ENCODE assay signal across 21 cellular contexts in the genomic region with DNA sequence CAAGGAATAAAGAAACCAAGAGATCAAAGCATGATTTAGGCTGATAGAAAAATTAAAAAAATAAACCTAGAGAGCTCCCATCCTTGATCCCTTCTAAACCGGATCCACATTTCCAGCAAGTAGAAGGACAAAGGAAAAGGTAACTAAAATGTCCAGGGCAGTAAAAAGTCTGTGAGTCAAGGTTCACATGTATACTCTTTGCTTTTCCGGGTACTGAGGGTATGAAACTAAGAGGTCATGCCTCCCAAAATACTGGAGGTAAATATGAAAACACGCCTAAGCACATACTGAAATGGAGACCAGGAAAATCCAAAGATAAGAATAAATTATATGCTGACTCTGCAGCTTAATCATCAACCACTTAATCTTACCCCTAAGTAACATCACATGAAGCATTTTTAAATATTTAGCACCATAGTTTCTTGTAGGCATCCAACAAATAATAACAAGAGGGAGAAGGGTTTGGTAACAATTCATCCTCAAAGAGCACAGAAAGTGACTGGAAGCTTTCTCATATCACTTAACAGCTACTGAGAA.
"Had no signal": no experiment of that assay in that cellular context is flagged by ENCODE, and none has a peak within 500 bp of the region (broad histone marks: within the 10 kb centered on the region; RNA-seq: fewer than 3 reads in every experiment).

No MANE protein-coding gene starts in this region.

- DNase-seq: colonic mucosa; effector CD4-positive, alpha-beta T cell; foreskin keratinocyte; immature natural killer cell; kidney; left cardiac atrium; left ventricle myocardium superior; naive thymus-derived CD4-positive, alpha-beta T cell; ovary; small intestine; stimulated activated CD4-positive, alpha-beta T cell treated with anti-CD3 and anti-CD28 coated beads, Interleukin-2, amount 100 ng/mL, for 48 hours; stimulated activated CD8-positive, alpha-beta memory T cell treated with anti-CD3 and anti-CD28 coated beads, Interleukin-4, amount 100 ng/mL, for 48 hours; stimulated activated naive CD8-positive, alpha-beta T cell treated with anti-CD3 and anti-CD28 coated beads, Interleukin-15, Interleukin-2, amounts not matched to agents 100 U/mL and 50 U/mL, for 24 hours; tibial artery; upper lobe of left lung; uterus had no signal

- H3K36me3 ChIP-seq: colonic mucosa, neural progenitor cell, ovary, right atrium auricular region, tibial artery, upper lobe of left lung, uterus had no signal

- H3K4me3 ChIP-seq: colonic mucosa, neural progenitor cell, ovary, right atrium auricular region, tibial artery, upper lobe of left lung, uterus had no signal

- H3K27ac Mint-ChIP-seq: naive thymus-derived CD4-positive, alpha-beta T cell; neural progenitor cell; stimulated activated effector memory CD8-positive, alpha-beta T cell treated with anti-CD3 and anti-CD28 coated beads, Interleukin-12 subunit alpha, Interleukin-12 subunit beta, amount 100 ng/mL, for 72 hours had no signal

- FAIRE-seq: endothelial cell of umbilical vein, kidney, small intestine had no signal

- ATAC-seq: foreskin keratinocyte; left cardiac atrium; naive thymus-derived CD4-positive, alpha-beta T cell; stimulated activated effector memory CD8-positive, alpha-beta T cell treated with anti-CD3 and anti-CD28 coated beads, Interleukin-12 subunit alpha, Interleukin-12 subunit beta, amount 100 ng/mL, for 72 hours; stimulated activated naive CD8-positive, alpha-beta T cell treated with anti-CD3 and anti-CD28 coated beads, Interleukin-15, Interleukin-2, amounts not matched to agents 100 U/mL and 50 U/mL, for 24 hours had no signal

- H3K27me3 ChIP-seq: colonic mucosa, foreskin keratinocyte, neural progenitor cell, ovary, right atrium auricular region, tibial artery, upper lobe of left lung, uterus had no signal

- H3K9me3 Mint-ChIP-seq: endodermal cell; immature natural killer cell; naive thymus-derived CD4-positive, alpha-beta T cell; neural progenitor cell; stimulated activated effector memory CD8-positive, alpha-beta T cell treated with anti-CD3 and anti-CD28 coated beads, Interleukin-12 subunit alpha, Interleukin-12 subunit beta, amount 100 ng/mL, for 72 hours had no signal

- H3K4me1 ChIP-seq: colonic mucosa, foreskin keratinocyte, uterus had no signal

- H3K4me2 ChIP-seq: neural progenitor cell had no signal

- H3K36me3 Mint-ChIP-seq: neural progenitor cell; stimulated activated effector memory CD8-positive, alpha-beta T cell treated with anti-CD3 and anti-CD28 coated beads, Interleukin-12 subunit alpha, Interleukin-12 subunit beta, amount 100 ng/mL, for 72 hours had no signal

- H3K9me3 ChIP-seq: colonic mucosa, ovary, right atrium auricular region, tibial artery, upper lobe of left lung, uterus had no signal

- H3K27ac ChIP-seq: colonic mucosa, foreskin keratinocyte, neural progenitor cell, ovary, right atrium auricular region, tibial artery, upper lobe of left lung, uterus had no signal

- H3K4me3 Mint-ChIP-seq: endodermal cell; immature natural killer cell; naive thymus-derived CD4-positive, alpha-beta T cell; stimulated activated effector memory CD8-positive, alpha-beta T cell treated with anti-CD3 and anti-CD28 coated beads, Interleukin-12 subunit alpha, Interleukin-12 subunit beta, amount 100 ng/mL, for 72 hours had no signal
